21 cellular contexts compared by ENCODE assay signal in the genomic region with DNA sequence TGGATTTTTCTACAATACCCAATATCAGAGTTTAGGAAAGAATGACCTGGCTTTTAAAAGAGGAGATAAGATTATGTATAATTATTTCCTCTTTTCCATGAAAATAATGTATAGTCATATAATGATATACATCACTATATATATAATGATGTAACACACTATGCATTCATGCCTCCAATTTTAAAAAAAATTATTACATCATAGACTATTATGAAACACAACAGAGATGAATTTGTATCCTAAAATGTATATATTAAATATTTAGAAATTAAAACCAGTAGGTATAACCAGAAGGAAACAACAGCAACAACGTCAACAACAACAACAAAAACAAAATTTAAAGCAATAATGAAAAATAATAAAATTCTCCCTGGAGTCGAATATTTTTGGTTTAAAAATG.
DNase-seq lines count a peak whose midpoint lies in the region; FAIRE-seq and TF ChIP-seq lines count a peak whose summit lies in the region.
"Had no signal": no experiment of that assay in that cellular context is flagged by ENCODE, and none has a peak within 500 bp of the region (broad histone marks: within the 10 kb centered on the region; RNA-seq: fewer than 3 reads in every experiment).

No MANE protein-coding gene starts in this region.

- CTCF ChIA-PET in HEK293 (lab: Yijun Ruan, JAX), result no interaction called here

- H3K36me3 ChIP-seq in HEK293 (ENCODE audit: control insufficient read depth in 2 of 2, insufficient read depth in 1 of 2, low read length in 2 of 2) (no peaks in the 10 kb centered on the region), SK-N-MC (ENCODE audit: insufficient read depth, low read length) (no peaks in the 10 kb centered on the region)
- H3K36me3 ChIP-seq: BLaER1 treated with 17β-estradiol and CSF1 and Interleukin-3, amounts not matched to agents 10 nM and 100 nM had no signal

- H3K4me1 ChIP-seq in HEK293 (ENCODE audit: control insufficient read depth, insufficient read depth, low read length), result no peaks in the 10 kb centered on the region
- H3K4me1 ChIP-seq: A549; BLaER1 treated with 17β-estradiol and CSF1 and Interleukin-3, amounts not matched to agents 10 nM and 100 nM; Caco-2 had no signal

- DNase-seq in SK-N-MC (ENCODE audit: low read depth, low spot score), result no peak
- no peak for DNase-seq in stimulated activated CD4-positive, alpha-beta T cell treated with anti-CD3 and anti-CD28 coated beads, Interleukin-2, amount 100 ng/mL, for 48 hours
- DNase-seq in NCI-H2107 treated with DMSO at 0.1 percent for 48 hours (lab: John Stamatoyannopoulos, UW; ENCODE audit: unreplicated experiment), result no peak
- no peak for DNase-seq in NCI-H1105 treated with DMSO at 0.1 percent for 48 hours (lab: John Stamatoyannopoulos, UW)
- DNase-seq: 8988T; AML-193; Caco-2; Calu3; CD4-positive, alpha-beta T cell; CD8-positive, alpha-beta T cell; DMS79 treated with DMSO at 0.1 percent for 48 hours; GF-D8 had no signal

- no peak for TF ChIP-seq CTCF in HEK293 (tag by site-specific recombination; IDR thresholded peaks at IDR 0.05)

- POLR2A ChIA-PET in HEK293 (lab: Yijun Ruan, JAX), result no interaction called here

- H3K9ac ChIP-seq in SK-N-MC (ENCODE audit: insufficient read length), result no peak overlapping the region
- H3K9ac ChIP-seq: BLaER1 treated with 17β-estradiol and CSF1 and Interleukin-3, amounts not matched to agents 10 nM and 100 nM had no signal

- H3K9me3 ChIP-seq in HEK293 (ENCODE audit: control insufficient read depth, insufficient read depth, low read depth, low read length), result no peaks in the 10 kb centered on the region; the same call in 1 of the 2 replicates
- no peaks in the 10 kb centered on the region for H3K9me3 ChIP-seq in SK-N-MC (ENCODE audit: low read depth, low read length)
- H3K9me3 ChIP-seq: A549, Caco-2 had no signal

- H3K27ac ChIP-seq in HEK293 (ENCODE audit: extremely low read depth, low read depth, low read length) (no peak overlapping the region), SK-N-MC (peak overlapping the region; percentile 65; the same call in 1 of the 2 replicates)
- H3K27ac ChIP-seq: A549; BLaER1 treated with 17β-estradiol and CSF1 and Interleukin-3, amounts not matched to agents 10 nM and 100 nM; C4-2B had no signal

- peak; percentile 52 for FAIRE-seq in A204.1 (lab: Jason Lieb, UNC)
- FAIRE-seq: A549, D721Med, G401.6, GM12891, GM19239 had no signal

- H3K4me3 ChIP-seq in HEK293 (ENCODE audit: low read depth, low read length) (no peak overlapping the region), SK-N-MC (no peak overlapping the region)
- H3K4me3 ChIP-seq: A549; BLaER1 treated with 17β-estradiol and CSF1 and Interleukin-3, amounts not matched to agents 10 nM and 100 nM had no signal

TF ChIP-seq in HEK293, 187 proteins besides CTCF, POLR2A, EP300 and RAD21:
- TF ChIP-seq, protein P1, sequence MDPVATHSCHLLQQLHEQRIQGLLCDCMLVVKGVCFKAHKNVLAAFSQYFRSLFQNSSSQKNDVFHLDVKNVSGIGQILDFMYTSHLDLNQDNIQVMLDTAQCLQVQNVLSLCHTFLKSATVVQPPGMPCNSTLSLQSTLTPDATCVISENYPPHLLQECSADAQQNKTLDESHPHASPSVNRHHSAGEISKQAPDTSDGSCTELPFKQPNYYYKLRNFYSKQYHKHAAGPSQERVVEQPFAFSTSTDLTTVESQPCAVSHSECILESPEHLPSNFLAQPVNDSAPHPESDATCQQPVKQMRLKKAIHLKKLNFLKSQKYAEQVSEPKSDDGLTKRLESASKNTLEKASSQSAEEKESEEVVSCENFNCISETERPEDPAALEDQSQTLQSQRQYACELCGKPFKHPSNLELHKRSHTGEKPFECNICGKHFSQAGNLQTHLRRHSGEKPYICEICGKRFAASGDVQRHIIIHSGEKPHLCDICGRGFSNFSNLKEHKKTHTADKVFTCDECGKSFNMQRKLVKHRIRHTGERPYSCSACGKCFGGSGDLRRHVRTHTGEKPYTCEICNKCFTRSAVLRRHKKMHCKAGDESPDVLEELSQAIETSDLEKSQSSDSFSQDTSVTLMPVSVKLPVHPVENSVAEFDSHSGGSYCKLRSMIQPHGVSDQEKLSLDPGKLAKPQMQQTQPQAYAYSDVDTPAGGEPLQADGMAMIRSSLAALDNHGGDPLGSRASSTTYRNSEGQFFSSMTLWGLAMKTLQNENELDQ (tag by site-specific recombination; IDR thresholded peaks at IDR 0.05; ENCODE audit: low read depth), result no peak
- TF ChIP-seq, protein P2, sequence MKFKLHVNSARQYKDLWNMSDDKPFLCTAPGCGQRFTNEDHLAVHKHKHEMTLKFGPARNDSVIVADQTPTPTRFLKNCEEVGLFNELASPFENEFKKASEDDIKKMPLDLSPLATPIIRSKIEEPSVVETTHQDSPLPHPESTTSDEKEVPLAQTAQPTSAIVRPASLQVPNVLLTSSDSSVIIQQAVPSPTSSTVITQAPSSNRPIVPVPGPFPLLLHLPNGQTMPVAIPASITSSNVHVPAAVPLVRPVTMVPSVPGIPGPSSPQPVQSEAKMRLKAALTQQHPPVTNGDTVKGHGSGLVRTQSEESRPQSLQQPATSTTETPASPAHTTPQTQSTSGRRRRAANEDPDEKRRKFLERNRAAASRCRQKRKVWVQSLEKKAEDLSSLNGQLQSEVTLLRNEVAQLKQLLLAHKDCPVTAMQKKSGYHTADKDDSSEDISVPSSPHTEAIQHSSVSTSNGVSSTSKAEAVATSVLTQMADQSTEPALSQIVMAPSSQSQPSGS (tag by site-specific recombination; IDR thresholded peaks at IDR 0.05; ENCODE audit: low read depth), result peak; percentile 73
TF ChIP-seq in HEK293: peak in this region for 1.
